Comparison of ENCODE assay signal across 1 cellular context in the genomic region with DNA sequence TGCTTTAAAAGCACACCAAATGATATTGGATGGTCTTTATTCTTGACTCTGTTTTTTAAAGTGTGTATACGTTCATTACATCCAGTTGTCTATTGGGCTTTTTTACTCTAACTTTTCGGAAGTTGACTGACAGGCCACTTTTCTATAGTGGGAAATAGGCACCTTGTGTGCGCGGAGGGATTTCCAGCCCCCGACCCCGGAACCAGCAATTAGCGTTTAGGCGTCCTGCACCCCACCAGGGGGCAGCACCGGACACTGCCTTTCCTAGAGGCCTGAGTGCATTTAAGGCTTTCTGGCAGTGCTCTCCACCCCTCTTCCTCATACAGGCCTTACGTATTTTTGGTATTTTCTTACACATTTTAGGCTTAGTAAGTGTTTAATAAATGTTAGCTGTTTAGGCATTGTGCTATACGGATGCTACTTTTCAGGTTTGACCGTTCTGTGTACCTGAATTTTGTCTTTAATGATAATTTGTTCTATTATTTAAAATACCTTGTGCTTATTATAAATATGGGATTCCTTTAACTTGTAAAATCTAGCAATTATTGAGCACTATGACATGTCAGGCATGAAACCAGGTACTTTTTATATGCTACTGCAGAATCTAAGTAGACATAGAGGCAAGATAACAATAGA.
TF ChIP-seq lines count a peak whose summit lies in the region.

No MANE protein-coding gene starts in this region.

TF ChIP-seq in SK-N-SH treated with all-trans-retinoic acid at 6 μM for 48 hours, 23 proteins besides CTCF, POLR2A, EP300 and RAD21 (continued from another document):
- TF ChIP-seq, protein P1, sequence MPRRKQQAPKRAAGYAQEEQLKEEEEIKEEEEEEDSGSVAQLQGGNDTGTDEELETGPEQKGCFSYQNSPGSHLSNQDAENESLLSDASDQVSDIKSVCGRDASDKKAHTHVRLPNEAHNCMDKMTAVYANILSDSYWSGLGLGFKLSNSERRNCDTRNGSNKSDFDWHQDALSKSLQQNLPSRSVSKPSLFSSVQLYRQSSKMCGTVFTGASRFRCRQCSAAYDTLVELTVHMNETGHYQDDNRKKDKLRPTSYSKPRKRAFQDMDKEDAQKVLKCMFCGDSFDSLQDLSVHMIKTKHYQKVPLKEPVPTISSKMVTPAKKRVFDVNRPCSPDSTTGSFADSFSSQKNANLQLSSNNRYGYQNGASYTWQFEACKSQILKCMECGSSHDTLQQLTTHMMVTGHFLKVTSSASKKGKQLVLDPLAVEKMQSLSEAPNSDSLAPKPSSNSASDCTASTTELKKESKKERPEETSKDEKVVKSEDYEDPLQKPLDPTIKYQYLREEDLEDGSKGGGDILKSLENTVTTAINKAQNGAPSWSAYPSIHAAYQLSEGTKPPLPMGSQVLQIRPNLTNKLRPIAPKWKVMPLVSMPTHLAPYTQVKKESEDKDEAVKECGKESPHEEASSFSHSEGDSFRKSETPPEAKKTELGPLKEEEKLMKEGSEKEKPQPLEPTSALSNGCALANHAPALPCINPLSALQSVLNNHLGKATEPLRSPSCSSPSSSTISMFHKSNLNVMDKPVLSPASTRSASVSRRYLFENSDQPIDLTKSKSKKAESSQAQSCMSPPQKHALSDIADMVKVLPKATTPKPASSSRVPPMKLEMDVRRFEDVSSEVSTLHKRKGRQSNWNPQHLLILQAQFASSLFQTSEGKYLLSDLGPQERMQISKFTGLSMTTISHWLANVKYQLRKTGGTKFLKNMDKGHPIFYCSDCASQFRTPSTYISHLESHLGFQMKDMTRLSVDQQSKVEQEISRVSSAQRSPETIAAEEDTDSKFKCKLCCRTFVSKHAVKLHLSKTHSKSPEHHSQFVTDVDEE (CRISPR knock-in tag; IDR thresholded peaks at IDR 0.05): no peak
